1 cellular context compared by ENCODE assay signal in genomic region chr16:10601444-10602401, GRCh38.
TF ChIP-seq lines count a peak whose summit lies in the region.

No MANE protein-coding gene starts in this region.

TF ChIP-seq in HepG2, 621 proteins besides CTCF, POLR2A, EP300 and RAD21 (continued from another document):
- 0 out of 2 replicates have a peak, but pooled peaks have one; percentile 38 for TF ChIP-seq RERE (CRISPR knock-in tag; IDR thresholded peaks at IDR 0.05; ENCODE audit: low read depth)
- peak; percentile 62 for TF ChIP-seq ZNF788 (CRISPR knock-in tag; IDR thresholded peaks at IDR 0.05; ENCODE audit: borderline replicate concordance)
- TF ChIP-seq RARA (CRISPR knock-in tag; IDR thresholded peaks at IDR 0.05), result peak; percentile 88
- TF ChIP-seq ERF (CRISPR knock-in tag; IDR thresholded peaks at IDR 0.05), result peak; percentile 85
- 0 out of 2 replicates have a peak, but pooled peaks have one; percentile 27 for TF ChIP-seq ZBTB38 (CRISPR knock-in tag; IDR thresholded peaks at IDR 0.05)
- TF ChIP-seq MAF1 (CRISPR knock-in tag; IDR thresholded peaks at IDR 0.05; ENCODE audit: borderline replicate concordance), result no peak
- peak; percentile 60; the same call in 1 of the 2 replicates for TF ChIP-seq MTA1 (CRISPR knock-in tag; IDR thresholded peaks at IDR 0.05; ENCODE audit: borderline replicate concordance)
- peak; percentile 72 for TF ChIP-seq SKI (IDR thresholded peaks at IDR 0.05; ENCODE audit: partially characterized antibody)
- 0 out of 2 replicates have a peak, but pooled peaks have one; percentile 73 for TF ChIP-seq ZNF547 (CRISPR knock-in tag; IDR thresholded peaks at IDR 0.05)
- TF ChIP-seq ZNF598 (CRISPR knock-in tag; IDR thresholded peaks at IDR 0.05; ENCODE audit: borderline replicate concordance), result peak; percentile 80; the same call in 1 of the 2 replicates
- no peak for TF ChIP-seq ZNF672 (CRISPR knock-in tag; IDR thresholded peaks at IDR 0.05)
- TF ChIP-seq MEIS2 (CRISPR knock-in tag; IDR thresholded peaks at IDR 0.05), result 0 out of 2 replicates have a peak, but pooled peaks have one; percentile 63
- peak; percentile 78 for TF ChIP-seq MED1 (CRISPR knock-in tag; IDR thresholded peaks at IDR 0.05)
- TF ChIP-seq PHF8 (CRISPR knock-in tag; IDR thresholded peaks at IDR 0.05), result 0 out of 2 replicates have a peak, but pooled peaks have one; percentile 24
- TF ChIP-seq, protein P1, sequence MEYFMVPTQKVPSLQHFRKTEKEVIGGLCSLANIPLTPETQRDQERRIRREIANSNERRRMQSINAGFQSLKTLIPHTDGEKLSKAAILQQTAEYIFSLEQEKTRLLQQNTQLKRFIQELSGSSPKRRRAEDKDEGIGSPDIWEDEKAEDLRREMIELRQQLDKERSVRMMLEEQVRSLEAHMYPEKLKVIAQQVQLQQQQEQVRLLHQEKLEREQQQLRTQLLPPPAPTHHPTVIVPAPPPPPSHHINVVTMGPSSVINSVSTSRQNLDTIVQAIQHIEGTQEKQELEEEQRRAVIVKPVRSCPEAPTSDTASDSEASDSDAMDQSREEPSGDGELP (IDR thresholded peaks at IDR 0.05; ENCODE audit: borderline replicate concordance, low read depth), result peak; percentile 84
- TF ChIP-seq ZNF605 (CRISPR knock-in tag; IDR thresholded peaks at IDR 0.05), result 0 out of 2 replicates have a peak, but pooled peaks have one; percentile 52
- TF ChIP-seq ZNF121 (CRISPR knock-in tag; IDR thresholded peaks at IDR 0.05), result peak; percentile 90
- TF ChIP-seq ZBTB7B (CRISPR knock-in tag; IDR thresholded peaks at IDR 0.05), result peak; percentile 77; the same call in 1 of the 2 replicates
- TF ChIP-seq, protein P2, sequence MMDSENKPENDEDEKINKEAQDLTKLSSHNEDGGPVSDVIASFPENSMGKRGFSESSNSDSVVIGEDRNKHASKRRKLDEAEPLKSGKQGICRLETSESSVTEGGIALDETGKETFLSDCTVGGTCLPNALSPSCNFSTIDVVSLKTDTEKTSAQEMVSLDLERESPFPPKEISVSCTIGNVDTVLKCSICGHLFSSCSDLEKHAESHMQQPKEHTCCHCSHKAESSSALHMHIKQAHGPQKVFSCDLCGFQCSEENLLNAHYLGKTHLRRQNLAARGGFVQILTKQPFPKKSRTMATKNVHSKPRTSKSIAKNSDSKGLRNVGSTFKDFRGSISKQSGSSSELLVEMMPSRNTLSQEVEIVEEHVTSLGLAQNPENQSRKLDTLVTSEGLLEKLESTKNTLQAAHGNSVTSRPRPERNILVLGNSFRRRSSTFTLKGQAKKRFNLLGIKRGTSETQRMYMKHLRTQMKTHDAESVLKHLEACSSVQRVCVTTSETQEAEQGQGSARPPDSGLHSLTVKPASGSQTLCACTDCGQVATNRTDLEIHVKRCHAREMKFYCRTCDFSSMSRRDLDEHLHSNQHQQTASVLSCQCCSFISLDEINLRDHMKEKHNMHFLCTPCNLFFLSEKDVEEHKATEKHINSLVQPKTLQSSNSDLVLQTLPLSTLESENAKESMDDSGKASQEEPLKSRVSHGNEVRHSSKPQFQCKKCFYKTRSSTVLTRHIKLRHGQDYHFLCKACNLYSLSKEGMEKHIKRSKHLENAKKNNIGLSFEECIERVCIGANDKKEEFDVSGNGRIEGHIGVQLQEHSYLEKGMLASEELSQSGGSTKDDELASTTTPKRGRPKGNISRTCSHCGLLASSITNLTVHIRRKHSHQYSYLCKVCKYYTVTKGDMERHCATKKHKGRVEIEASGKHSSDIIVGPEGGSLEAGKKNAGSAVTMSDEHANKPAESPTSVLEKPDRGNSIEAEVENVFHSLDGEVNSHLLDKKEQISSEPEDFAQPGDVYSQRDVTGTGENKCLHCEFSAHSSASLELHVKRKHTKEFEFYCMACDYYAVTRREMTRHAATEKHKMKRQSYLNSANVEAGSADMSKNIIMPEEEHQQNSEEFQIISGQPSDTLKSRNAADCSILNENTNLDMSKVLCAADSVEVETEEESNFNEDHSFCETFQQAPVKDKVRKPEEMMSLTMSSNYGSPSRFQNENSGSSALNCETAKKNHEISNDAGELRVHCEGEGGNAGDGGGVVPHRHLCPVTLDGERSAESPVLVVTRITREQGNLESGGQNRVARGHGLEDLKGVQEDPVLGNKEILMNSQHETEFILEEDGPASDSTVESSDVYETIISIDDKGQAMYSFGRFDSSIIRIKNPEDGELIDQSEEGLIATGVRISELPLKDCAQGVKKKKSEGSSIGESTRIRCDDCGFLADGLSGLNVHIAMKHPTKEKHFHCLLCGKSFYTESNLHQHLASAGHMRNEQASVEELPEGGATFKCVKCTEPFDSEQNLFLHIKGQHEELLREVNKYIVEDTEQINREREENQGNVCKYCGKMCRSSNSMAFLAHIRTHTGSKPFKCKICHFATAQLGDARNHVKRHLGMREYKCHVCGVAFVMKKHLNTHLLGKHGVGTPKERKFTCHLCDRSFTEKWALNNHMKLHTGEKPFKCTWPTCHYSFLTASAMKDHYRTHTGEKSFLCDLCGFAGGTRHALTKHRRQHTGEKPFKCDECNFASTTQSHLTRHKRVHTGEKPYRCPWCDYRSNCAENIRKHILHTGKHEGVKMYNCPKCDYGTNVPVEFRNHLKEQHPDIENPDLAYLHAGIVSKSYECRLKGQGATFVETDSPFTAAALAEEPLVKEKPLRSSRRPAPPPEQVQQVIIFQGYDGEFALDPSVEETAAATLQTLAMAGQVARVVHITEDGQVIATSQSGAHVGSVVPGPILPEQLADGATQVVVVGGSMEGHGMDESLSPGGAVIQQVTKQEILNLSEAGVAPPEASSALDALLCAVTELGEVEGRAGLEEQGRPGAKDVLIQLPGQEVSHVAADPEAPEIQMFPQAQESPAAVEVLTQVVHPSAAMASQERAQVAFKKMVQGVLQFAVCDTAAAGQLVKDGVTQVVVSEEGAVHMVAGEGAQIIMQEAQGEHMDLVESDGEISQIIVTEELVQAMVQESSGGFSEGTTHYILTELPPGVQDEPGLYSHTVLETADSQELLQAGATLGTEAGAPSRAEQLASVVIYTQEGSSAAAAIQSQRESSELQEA (CRISPR knock-in tag; IDR thresholded peaks at IDR 0.05; ENCODE audit: not compliant biosample characterization), result peak; percentile 74
